In genomic region chr20:62642666-62643520, GRCh38 we compare ENCODE assay signal across 8 cellular contexts.
DNase-seq lines count a peak whose midpoint lies in the region; ATAC-seq, FAIRE-seq and TF ChIP-seq lines count a peak whose summit lies in the region.

No MANE protein-coding gene starts in this region.

- ATAC-seq in HG03280 (IDR thresholded peaks at IDR 0.05; ENCODE audit: unreplicated experiment) = peak; percentile 18

- H3K9me3 ChIP-seq in SU-DHL-6 (ENCODE audit: insufficient read depth, low read length) = no peaks in the 10 kb centered on the region

- 0 out of 2 replicates have a peak, but pooled peaks cover 3% of the 10 kb centered on the region for H4K20me1 ChIP-seq in SU-DHL-6 (ENCODE audit: low read depth, low read length)

- H3K9me2 ChIP-seq in SU-DHL-6 (replicated peaks; ENCODE audit: insufficient read depth, low read length) = no peaks in the 10 kb centered on the region

- peak overlapping the region; percentile 58 for H3K4me2 ChIP-seq in SU-DHL-6 (ENCODE audit: low read depth, low read length, poor library complexity, severe bottlenecking)

- H3K36me3 ChIP-seq in SU-DHL-6 (ENCODE audit: low read length) = no peaks in the 10 kb centered on the region

- H3K9ac ChIP-seq in SU-DHL-6 (ENCODE audit: low read length) = peak overlapping the region; percentile 71

- H2AFZ ChIP-seq in SU-DHL-6 (ENCODE audit: low read depth, low read length, severe bottlenecking) = no peak overlapping the region

- DNase-seq in NCI-H146 (lab: John Stamatoyannopoulos, UW) (peak; percentile 43), NCI-H146 treated with DMSO at 0.1 percent for 48 hours (lab: John Stamatoyannopoulos, UW; ENCODE audit: unreplicated experiment) (no peak), iPS-NIHi11 (ENCODE audit: low spot score) (peak; percentile 59), RCC 7860 (ENCODE audit: low spot score) (no peak)
- DNase-seq in stimulated activated CD4-positive, alpha-beta T cell treated with anti-CD3 and anti-CD28 coated beads, Interleukin-1b, Interleukin-23, amount 100 ng/mL, for 48 hours = peak; percentile 57

- TF ChIP-seq CTCF in SU-DHL-6 (IDR thresholded peaks at IDR 0.05; ENCODE audit: insufficient read depth, low read length, poor library complexity, severe bottlenecking) = no peak

- H3K79me2 ChIP-seq in SU-DHL-6 (ENCODE audit: insufficient read depth, low read length) = peaks cover 16% of the 10 kb centered on the region

- no peak for FAIRE-seq in RCC 7860 (lab: Jason Lieb, UNC)

- H3K27ac ChIP-seq in SU-DHL-6 (ENCODE audit: low read depth, low read length) (peak overlapping the region; percentile 40), angular gyrus (ENCODE audit: low read depth, low read length) (peak overlapping the region; percentile 67)

- H3K4me3 ChIP-seq in SU-DHL-6 (ENCODE audit: insufficient read depth, low read length, poor library complexity, severe bottlenecking) = peak overlapping the region; percentile 67

- H3F3A ChIP-seq in SU-DHL-6 (ENCODE audit: insufficient read depth) = no peaks in the 10 kb centered on the region

- H3K27me3 ChIP-seq in SU-DHL-6 (ENCODE audit: low read length) = no peaks in the 10 kb centered on the region; the same call in 1 of the 2 replicates

Comparison
In these comparisons a context has a peak if more than half of its experiments do, and no peak if none do; other contexts are left out.
1. DNase-seq: peak in NCI-H146 (single experiment), iPS-NIHi11 (single experiment) and stimulated activated CD4-positive, alpha-beta T cell treated with anti-CD3 and anti-CD28 coated beads, Interleukin-1b, Interleukin-23, amount 100 ng/mL, for 48 hours (single experiment); none in NCI-H146 treated with DMSO at 0.1 percent for 48 hours (single experiment) and RCC 7860 (single experiment).